In genomic region chr9:107932036-107932435, GRCh38 we compare ENCODE assay signal across 24 cellular contexts.
A peak's percentile ranks its signal among the peaks of the same experiment; 100 is the strongest.
DNase-seq lines count a peak whose midpoint lies in the region; ATAC-seq, FAIRE-seq and TF ChIP-seq lines count a peak whose summit lies in the region.
"Had no signal": no experiment of that assay in that cellular context is flagged by ENCODE, and none has a peak within 500 bp of the region (broad histone marks: within the 10 kb centered on the region; RNA-seq: fewer than 3 reads in every experiment).

No MANE protein-coding gene starts in this region.

- H3K9ac ChIP-seq in mesendoderm (ENCODE audit: low read length) (no peak overlapping the region), HepG2 (ENCODE audit: insufficient read depth, low read depth, low read length) (no peak overlapping the region)

- H3K9me3 Mint-ChIP-seq in WTC11 = peaks cover 9% of the 10 kb centered on the region
- H3K9me3 Mint-ChIP-seq: activated CD4-positive, alpha-beta T cell treated with anti-CD3 and anti-CD28 coated beads, Interleukin-2, amount 10 ng/mL, durations not matched to agents 7 days and 5 days; IgD-negative memory B cell had no signal

- TF ChIP-seq EP300 in HepG2 (IDR thresholded peaks at IDR 0.05; ENCODE audit: low read depth in 2 of 2, low read length in 2 of 2) = no peak
- no peak for TF ChIP-seq EP300 in HepG2 (CRISPR knock-in tag; IDR thresholded peaks at IDR 0.05; ENCODE audit: borderline replicate concordance)

- H3K56ac ChIP-seq in mesendoderm (ENCODE audit: low read length) = no peak overlapping the region

- no peak overlapping the region for H3K27ac Mint-ChIP-seq in WTC11
- H3K27ac Mint-ChIP-seq: activated CD4-positive, alpha-beta T cell treated with anti-CD3 and anti-CD28 coated beads, Interleukin-2, amount 10 ng/mL, durations not matched to agents 7 days and 5 days; activated T-helper 17 cell treated with anti-CD3 and anti-CD28 coated beads, Interleukin-2, amount 50 U/mL, for 72 hours; IgD-negative memory B cell; natural killer cell; stimulated activated naive B cell treated with anti-CD40 and anti-IgM and Interleukin-4, amounts not matched to agents 10 μg/mL and 1 μg/mL and 100 μg/mL, for 72 hours had no signal

- TF ChIP-seq RAD21 in HepG2 (CRISPR knock-in tag; IDR thresholded peaks at IDR 0.05) = no peak

- no peak overlapping the region for H3K27ac ChIP-seq in mesendoderm (ENCODE audit: low read depth, low read length)
- H3K27ac ChIP-seq in HepG2 (ENCODE audit: extremely low read length, insufficient read depth, low read length) = no peak overlapping the region
- H3K27ac ChIP-seq: epithelial cell of prostate, pancreas, PC-9, SJSA1 had no signal

- no peak for TF ChIP-seq POLR2A in HepG2 (IDR thresholded peaks at IDR 0.05; ENCODE audit: insufficient read depth in 1 of 2, low read depth in 2 of 2, low read length in 2 of 2)

- FAIRE-seq in HepG2 (lab: Jason Lieb, UNC) = no peak
- FAIRE-seq: GM18507, pancreas had no signal

- H3K18ac ChIP-seq in mesendoderm (ENCODE audit: low read length) = peak overlapping the region; percentile 42

- CTCF ChIA-PET in WTC11 (lab: Charles Lee) (interaction anchor here (1.0 kb wide), 1 partner anchor 467 kb away, joined by 3 read pairs; no protein-coding TSS in a partner anchor), HepG2 (lab: Yijun Ruan, JAX; ENCODE audit: low intra/inter-chr PET ratio, low total read pairs) (no interaction called here)

- no peaks in the 10 kb centered on the region for H3K36me3 Mint-ChIP-seq in WTC11
- H3K36me3 Mint-ChIP-seq: IgD-negative memory B cell, natural killer cell had no signal

- DNase-seq in AG10803 (ENCODE audit: low read depth) (peak; percentile 74), HS-5 (ENCODE audit: low read depth) (peak; percentile 54), cardiac fibroblast (ENCODE audit: low read depth in 2 of 2) (peak; percentile 22 to 66), mesendoderm (no peak), WTC11 (ENCODE audit: low spot score) (no peak), HepG2 (ENCODE audit: low spot score) (no peak), NCI-H1417 treated with DMSO at 0.1 percent for 48 hours (lab: John Stamatoyannopoulos, UW) (no peak)
- DNase-seq: activated CD4-positive, alpha-beta T cell treated with anti-CD3 and anti-CD28 coated beads, Interleukin-2, amount 10 ng/mL, durations not matched to agents 7 days and 5 days; DMS79 treated with DMSO at 0.1 percent for 48 hours; natural killer cell; NCI-H1694 treated with DMSO at 0.1 percent for 48 hours; NCI-H2227 treated with DMSO at 0.1 percent for 48 hours; NCI-H748 treated with DMSO at 0.1 percent for 48 hours; pancreas; PC-9; stimulated activated naive B cell treated with anti-CD40 and anti-IgM and Interleukin-4, amounts not matched to agents 10 μg/mL and 1 μg/mL and 100 μg/mL, for 72 hours had no signal

- H3K27me3 Mint-ChIP-seq in WTC11 (ENCODE audit: low read depth) = no peaks in the 10 kb centered on the region; the same call in 1 of the 2 replicates
- H3K27me3 Mint-ChIP-seq: activated CD4-positive, alpha-beta T cell treated with anti-CD3 and anti-CD28 coated beads, Interleukin-2, amount 10 ng/mL, durations not matched to agents 7 days and 5 days; activated T-helper 17 cell treated with anti-CD3 and anti-CD28 coated beads, Interleukin-2, amount 50 U/mL, for 72 hours; central memory CD8-positive, alpha-beta T cell had no signal

- POLR2A ChIA-PET in WTC11 (lab: Charles Lee) = interaction anchor here (0.6 kb wide), 1 partner anchor 42 kb away, joined by 4 read pairs; no protein-coding TSS in a partner anchor
- POLR2A ChIA-PET in HepG2 (lab: Yijun Ruan, JAX) = no interaction called here

- no peak overlapping the region for H2BK5ac ChIP-seq in mesendoderm (ENCODE audit: low read length)

- H3K4ac ChIP-seq in mesendoderm (ENCODE audit: low read depth, low read length) = no peak overlapping the region

- no peak overlapping the region for H3K4me2 ChIP-seq in mesendoderm (ENCODE audit: low read length)
- no peak overlapping the region for H3K4me2 ChIP-seq in HepG2 (ENCODE audit: low read depth, low read length)
- H3K4me2 ChIP-seq: PC-9 had no signal

- 0 out of 2 replicates have a peak, but pooled peaks cover 4% of the 10 kb centered on the region for H3K4me1 Mint-ChIP-seq in WTC11
- H3K4me1 Mint-ChIP-seq: activated CD4-positive, alpha-beta T cell treated with anti-CD3 and anti-CD28 coated beads, Interleukin-2, amount 10 ng/mL, durations not matched to agents 7 days and 5 days; activated T-helper 17 cell treated with anti-CD3 and anti-CD28 coated beads, Interleukin-2, amount 50 U/mL, for 72 hours; central memory CD8-positive, alpha-beta T cell; IgD-negative memory B cell; natural killer cell had no signal

- H4K20me1 ChIP-seq in HepG2 (ENCODE audit: insufficient read depth, low read length) = no peaks in the 10 kb centered on the region

- intact Hi-C loops in HepG2 (cut with micrococcal nuclease; ENCODE audit: unreplicated experiment) = no loop called here

- H3K79me1 ChIP-seq in mesendoderm (ENCODE audit: low read length) = no peaks in the 10 kb centered on the region

- no peaks in the 10 kb centered on the region for H3K27me3 ChIP-seq in mesendoderm (ENCODE audit: insufficient read depth, low read length, poor library complexity)
- H3K27me3 ChIP-seq in HepG2 (ENCODE audit: control insufficient read depth in 1 of 2, insufficient read depth in 2 of 2, low read length in 2 of 2) = no peaks in the 10 kb centered on the region
- H3K27me3 ChIP-seq: pancreas, SJSA1 had no signal

- no peak overlapping the region for H4K8ac ChIP-seq in mesendoderm (ENCODE audit: low read depth, low read length)

- H2AFZ ChIP-seq in HepG2 (ENCODE audit: low read length) = no peak overlapping the region
- H2AFZ ChIP-seq: PC-9 had no signal

- peaks cover 5% of the 10 kb centered on the region for H3K4me1 ChIP-seq in mesendoderm (ENCODE audit: control insufficient read depth, low read depth, low read length)
- no peaks in the 10 kb centered on the region for H3K4me1 ChIP-seq in HepG2 (ENCODE audit: insufficient read depth, low read length)
- H3K4me1 ChIP-seq: pancreas, SJSA1 had no signal

- no CpG with 5 or more reads among the region's 1 CpG for WGBS in mesendoderm (ENCODE audit: extremely low coverage, insufficient coverage, low lambda C conversion rate)
- 0% methylated on average over 1 of the region's 1 CpG for WGBS in HepG2 (ENCODE audit: low lambda C conversion rate)

- no peaks in the 10 kb centered on the region for H3K9me3 ChIP-seq in HepG2 (ENCODE audit: low read length)
- H3K9me3 ChIP-seq: pancreas, SJSA1 had no signal

- no peak overlapping the region for H3K4me3 Mint-ChIP-seq in WTC11
- H3K4me3 Mint-ChIP-seq: activated CD4-positive, alpha-beta T cell treated with anti-CD3 and anti-CD28 coated beads, Interleukin-2, amount 10 ng/mL, durations not matched to agents 7 days and 5 days; activated T-helper 17 cell treated with anti-CD3 and anti-CD28 coated beads, Interleukin-2, amount 50 U/mL, for 72 hours; central memory CD8-positive, alpha-beta T cell; IgD-negative memory B cell; natural killer cell; stimulated activated naive B cell treated with anti-CD40 and anti-IgM and Interleukin-4, amounts not matched to agents 10 μg/mL and 1 μg/mL and 100 μg/mL, for 72 hours had no signal

- H2AK5ac ChIP-seq in mesendoderm (ENCODE audit: low read length) = no peak overlapping the region

- no TSS peak for BruUV-seq in HepG2 (replicated peaks; lab: Mats Ljungman, UMichigan)

- no peak overlapping the region for H2BK15ac ChIP-seq in mesendoderm (replicated peaks; ENCODE audit: low read depth)

- H3K23ac ChIP-seq in mesendoderm (ENCODE audit: low read length) = no peak overlapping the region

- TF ChIP-seq CTCF in AG10803 (conservative IDR thresholded peaks at IDR 0.05; ENCODE audit: low read length) (no peak), cardiac fibroblast (IDR thresholded peaks at IDR 0.05; ENCODE audit: low read depth, low read length) (no peak), WTC11 (IDR thresholded peaks at IDR 0.05) (no peak), HepG2 (CRISPR knock-in tag; IDR thresholded peaks at IDR 0.05) (no peak)

- H4K5ac ChIP-seq in mesendoderm (ENCODE audit: low read length) = no peak overlapping the region

- in situ Hi-C loops in HepG2 (cut with HindIII; ENCODE audit: extremely low pct_ligation_motif_present, low pct_unique_long_range_greater_than_20kb) = no loop called here

- no peak overlapping the region for H2BK120ac ChIP-seq in mesendoderm (ENCODE audit: low read depth, low read length)

- no peak for ATAC-seq in GM19328 (IDR thresholded peaks at IDR 0.05; ENCODE audit: unreplicated experiment)
- ATAC-seq in WTC11 = no peak
- ATAC-seq in HepG2 = no peak
- ATAC-seq: activated T-helper 17 cell treated with anti-CD3 and anti-CD28 coated beads, Interleukin-2, amount 50 U/mL, for 72 hours; natural killer cell; pancreas; sciatic nerve; stimulated activated naive B cell treated with anti-CD40 and anti-IgM and Interleukin-4, amounts not matched to agents 10 μg/mL and 1 μg/mL and 100 μg/mL, for 72 hours had no signal

- no peak overlapping the region for H3K4me3 ChIP-seq in AG10803 (ENCODE audit: low read length)
- no peak overlapping the region for H3K4me3 ChIP-seq in cardiac fibroblast (replicated peaks in 1 of 2; ENCODE audit: low read depth in 2 of 2, low read length in 2 of 2)
- no peak overlapping the region for H3K4me3 ChIP-seq in mesendoderm (ENCODE audit: low read length)
- H3K4me3 ChIP-seq in HepG2 (replicated peaks in 1 of 3; ENCODE audit: insufficient read depth in 1 of 3, low read depth in 2 of 3, low read length in 3 of 3) = no peak overlapping the region
- H3K4me3 ChIP-seq: pancreas, PC-9, SJSA1 had no signal

- H3K36me3 ChIP-seq in mesendoderm (ENCODE audit: control insufficient read depth, insufficient read depth, low read length) (no peaks in the 10 kb centered on the region), HepG2 (replicated peaks in 1 of 2; ENCODE audit: control insufficient read depth in 1 of 2, insufficient read depth in 2 of 2, low read length in 2 of 2) (no peaks in the 10 kb centered on the region)
- H3K36me3 ChIP-seq: pancreas, SJSA1 had no signal

- H3K79me2 ChIP-seq in mesendoderm (ENCODE audit: control insufficient read depth, insufficient read depth, low read length) (no peaks in the 10 kb centered on the region), HepG2 (ENCODE audit: insufficient read depth, low read length) (no peaks in the 10 kb centered on the region)

TF ChIP-seq in WTC11, 78 proteins besides CTCF, POLR2A, EP300 and RAD21 (continues in another document):
- TF ChIP-seq ZNF263 (CRISPR knock-in tag; IDR thresholded peaks at IDR 0.05; ENCODE audit: low read depth) (no peak), NFYB (CRISPR knock-in tag; conservative IDR thresholded peaks at IDR 0.05; ENCODE audit: low read depth) (no peak), ZNF416 (CRISPR knock-in tag; IDR thresholded peaks at IDR 0.05) (no peak)

TF ChIP-seq in HepG2, 621 proteins besides CTCF, POLR2A, EP300 and RAD21 (continues in another document):
- TF ChIP-seq ZNF256 (CRISPR knock-in tag; conservative IDR thresholded peaks at IDR 0.05) = no peak
- TF ChIP-seq RFXAP (CRISPR knock-in tag; IDR thresholded peaks at IDR 0.05; ENCODE audit: borderline replicate concordance) = no peak
- no peak for TF ChIP-seq ZIK1 (CRISPR knock-in tag; IDR thresholded peaks at IDR 0.05; ENCODE audit: borderline replicate concordance, low read depth)
- TF ChIP-seq FOXK1 (CRISPR knock-in tag; IDR thresholded peaks at IDR 0.05; ENCODE audit: borderline replicate concordance, low read depth) = no peak
- no peak for TF ChIP-seq SIX1 (CRISPR knock-in tag; IDR thresholded peaks at IDR 0.05; ENCODE audit: borderline replicate concordance)
- no peak for TF ChIP-seq SMYD3 (CRISPR knock-in tag; IDR thresholded peaks at IDR 0.05)

Comparison
In these comparisons a context has a peak if more than half of its experiments do, and no peak if none do; other contexts are left out.
1. DNase-seq: peak in AG10803 (single experiment), HS-5 (single experiment) and cardiac fibroblast (2 of 2); none in mesendoderm (single experiment), WTC11 (single experiment), HepG2 (single experiment) and NCI-H1417 treated with DMSO at 0.1 percent for 48 hours (single experiment).